ENCODE assay signal across 1 cellular context in the genomic region with DNA sequence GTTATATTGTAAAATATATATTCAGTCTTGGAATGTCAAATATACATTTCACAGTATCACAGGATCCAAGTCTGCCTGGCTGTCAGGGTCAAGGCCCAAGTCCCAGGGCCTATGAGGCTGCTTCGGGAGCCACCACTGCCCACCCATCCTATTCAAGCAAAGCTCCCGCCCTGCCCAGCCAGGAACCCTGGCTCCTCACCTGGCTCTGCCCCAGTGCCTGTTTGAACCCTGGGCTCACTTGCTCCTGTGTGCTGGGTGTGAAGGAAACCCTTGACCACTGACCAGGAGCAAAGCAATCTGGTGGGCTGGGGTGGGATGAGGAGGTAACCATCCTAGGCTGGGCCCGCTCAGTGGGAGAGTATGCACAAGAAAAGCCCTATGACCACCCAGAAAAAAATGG.
TF ChIP-seq lines count a peak whose summit lies in the region.

No MANE protein-coding gene starts in this region.

TF ChIP-seq in IMR-90, 13 proteins besides CTCF, POLR2A, EP300 and RAD21:
- TF ChIP-seq MAZ (IDR thresholded peaks at IDR 0.05; ENCODE audit: borderline replicate concordance, low read depth, low read length) (no peak), RFX5 (IDR thresholded peaks at IDR 0.05; ENCODE audit: low read depth, low read length) (no peak), FOS (IDR thresholded peaks at IDR 0.05; ENCODE audit: low read depth, low read length) (no peak), RCOR1 (IDR thresholded peaks at IDR 0.05; ENCODE audit: insufficient replicate concordance, low read length) (no peak), NFE2L2 (IDR thresholded peaks at IDR 0.05; ENCODE audit: low read depth, low read length) (no peak), CHD1 (IDR thresholded peaks at IDR 0.05; ENCODE audit: low read depth, low read length) (no peak), MAFK (IDR thresholded peaks at IDR 0.05; ENCODE audit: low read depth, low read length) (no peak), CEBPB (IDR thresholded peaks at IDR 0.05; ENCODE audit: low read depth, low read length) (no peak), BHLHE40 (IDR thresholded peaks at IDR 0.05; ENCODE audit: low read depth, low read length) (no peak), MXI1 (IDR thresholded peaks at IDR 0.05; ENCODE audit: borderline replicate concordance, low read depth, low read length) (no peak)
- TF ChIP-seq, protein P1, sequence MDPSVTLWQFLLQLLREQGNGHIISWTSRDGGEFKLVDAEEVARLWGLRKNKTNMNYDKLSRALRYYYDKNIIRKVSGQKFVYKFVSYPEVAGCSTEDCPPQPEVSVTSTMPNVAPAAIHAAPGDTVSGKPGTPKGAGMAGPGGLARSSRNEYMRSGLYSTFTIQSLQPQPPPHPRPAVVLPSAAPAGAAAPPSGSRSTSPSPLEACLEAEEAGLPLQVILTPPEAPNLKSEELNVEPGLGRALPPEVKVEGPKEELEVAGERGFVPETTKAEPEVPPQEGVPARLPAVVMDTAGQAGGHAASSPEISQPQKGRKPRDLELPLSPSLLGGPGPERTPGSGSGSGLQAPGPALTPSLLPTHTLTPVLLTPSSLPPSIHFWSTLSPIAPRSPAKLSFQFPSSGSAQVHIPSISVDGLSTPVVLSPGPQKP (IDR thresholded peaks at IDR 0.05; ENCODE audit: borderline replicate concordance, low read depth, low read length), result no peak
- TF ChIP-seq, protein P2, sequence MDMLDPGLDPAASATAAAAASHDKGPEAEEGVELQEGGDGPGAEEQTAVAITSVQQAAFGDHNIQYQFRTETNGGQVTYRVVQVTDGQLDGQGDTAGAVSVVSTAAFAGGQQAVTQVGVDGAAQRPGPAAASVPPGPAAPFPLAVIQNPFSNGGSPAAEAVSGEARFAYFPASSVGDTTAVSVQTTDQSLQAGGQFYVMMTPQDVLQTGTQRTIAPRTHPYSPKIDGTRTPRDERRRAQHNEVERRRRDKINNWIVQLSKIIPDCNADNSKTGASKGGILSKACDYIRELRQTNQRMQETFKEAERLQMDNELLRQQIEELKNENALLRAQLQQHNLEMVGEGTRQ (IDR thresholded peaks at IDR 0.05; ENCODE audit: low read depth, low read length), result no peak
